Comparison of ENCODE assay signal across 13 cellular contexts in the genomic region with DNA sequence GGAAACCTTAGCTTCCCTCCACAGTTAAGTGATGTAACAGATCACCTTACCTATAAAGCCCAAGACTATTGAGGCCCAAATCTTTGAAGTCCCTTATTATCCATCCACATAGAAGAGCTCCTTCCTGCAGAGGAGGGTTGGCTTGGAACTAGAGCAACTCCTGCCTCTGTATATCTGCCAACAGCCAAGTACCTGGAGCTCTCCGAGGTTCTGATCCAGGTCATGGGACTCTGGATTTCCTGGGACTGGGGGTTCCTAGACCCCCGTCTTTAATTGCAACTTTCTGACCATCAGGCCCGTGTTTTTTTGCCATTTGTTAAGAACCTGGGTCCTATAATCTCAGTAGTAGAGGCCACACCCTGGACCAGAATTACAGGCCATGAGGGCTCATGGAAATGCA.
A peak's percentile ranks its signal among the peaks of the same experiment; 100 is the strongest.
DNase-seq lines count a peak whose midpoint lies in the region; ATAC-seq and TF ChIP-seq lines count a peak whose summit lies in the region.
"Had no signal": no experiment of that assay in that cellular context is flagged by ENCODE, and none has a peak within 500 bp of the region (broad histone marks: within the 10 kb centered on the region; RNA-seq: fewer than 3 reads in every experiment).

No MANE protein-coding gene starts in this region.

- WGBS in spleen, 5 donors = 53 to 94% (median 81%) methylated on average over 3 of the region's 3 CpGs

- peak; percentile 26 for DNase-seq in activated naive CD4-positive, alpha-beta T cell treated with anti-CD3 and anti-CD28 coated beads, Interleukin-2, amount 10 ng/mL, durations not matched to agents 7 days and 5 days
- DNase-seq in activated naive CD4-positive, alpha-beta T cell (lab: John Stamatoyannopoulos, UW) = no peak
- no peak for DNase-seq in OCI-LY7 (ENCODE audit: low spot score)
- DNase-seq in central memory CD8-positive, alpha-beta T cell (ENCODE audit: low spot score in 2 of 2) = no peak
- no peak for DNase-seq in spleen
- no peak for DNase-seq in mesothelial cell of epicardium (ENCODE audit: low spot score in 2 of 2, unreplicated experiment in 2 of 2)
- DNase-seq in midbrain (lab: John Stamatoyannopoulos, UW) = no peak
- no peak for DNase-seq in activated CD4-positive, CD25-positive, alpha-beta regulatory T cell treated with anti-CD3 and anti-CD28 coated beads, Interleukin-2, amount 50 U/mL, for 72 hours
- DNase-seq: GDM1; NCI-H1436 treated with DMSO at 0.1 percent for 48 hours; NCI-H510A treated with DMSO at 0.1 percent for 48 hours; stimulated activated CD4-positive, alpha-beta T cell treated with anti-CD3 and anti-CD28 coated beads, Interleukin-4, amount 100 ng/mL, for 24 hours; stomach had no signal

- no peak overlapping the region for H3K4me3 ChIP-seq in OCI-LY7 (ENCODE audit: low read depth, low read length, poor library complexity, severe bottlenecking)
- no peak overlapping the region for H3K4me3 ChIP-seq in spleen
- H3K4me3 ChIP-seq: stomach had no signal

- H3K4me1 ChIP-seq in OCI-LY7 (ENCODE audit: insufficient read depth, low read length, poor library complexity, severe bottlenecking) (peaks cover 98% of the 10 kb centered on the region), spleen (peaks cover 6 to 79% (median 34%) of the 10 kb centered on the region in 6 donors)
- H3K4me1 ChIP-seq: stomach had no signal

- no peaks in the 10 kb centered on the region for H3K9me2 ChIP-seq in OCI-LY7 (ENCODE audit: insufficient read depth, low read length)

- POLR2A ChIA-PET in OCI-LY7 (lab: Charles Lee) = interaction anchor here (0.7 to 3.6 kb wide), 6 partner anchors 13 to 99 kb away, joined by 3 to 16 read pairs (median 4); no protein-coding TSS in a partner anchor

- no peaks in the 10 kb centered on the region for H4K20me1 ChIP-seq in OCI-LY7 (ENCODE audit: insufficient read depth, low read length)

- H3K4me3 Mint-ChIP-seq in activated naive CD4-positive, alpha-beta T cell treated with anti-CD3 and anti-CD28 coated beads, Interleukin-2, amount 10 ng/mL, durations not matched to agents 7 days and 5 days = no peak overlapping the region
- peak overlapping the region; percentile 76 for H3K4me3 Mint-ChIP-seq in central memory CD8-positive, alpha-beta T cell
- no peak overlapping the region for H3K4me3 Mint-ChIP-seq in mesothelial cell of epicardium

- H3K9me3 ChIP-seq in OCI-LY7 (ENCODE audit: low read length) (peaks cover 7% of the 10 kb centered on the region; the same call in 1 of the 2 replicates), spleen (peaks cover 0 to 11% (median 0%) of the 10 kb centered on the region in 8 donors)

- intact Hi-C loops in OCI-LY7 (cut with micrococcal nuclease; ENCODE audit: unreplicated experiment) (loop anchor here (5.0 kb wide), 1 partner anchor 41 kb away; no protein-coding TSS in a partner anchor), spleen (cut with DNase I; ENCODE audit: low total_unique reads) (no loop called here)

- ATAC-seq in central memory CD8-positive, alpha-beta T cell (replicated peaks; ENCODE audit: extremely low read depth, poor library complexity, severe bottlenecking) = no peak

- peak overlapping the region; percentile 87 for H3K4me2 ChIP-seq in OCI-LY7 (ENCODE audit: low read length)

- peaks cover 64% of the 10 kb centered on the region for H3K79me2 ChIP-seq in OCI-LY7 (ENCODE audit: insufficient read depth, low read depth, low read length)

- H3K27me3 Mint-ChIP-seq in activated naive CD4-positive, alpha-beta T cell treated with anti-CD3 and anti-CD28 coated beads, Interleukin-2, amount 10 ng/mL, durations not matched to agents 7 days and 5 days = no peaks in the 10 kb centered on the region
- H3K27me3 Mint-ChIP-seq in central memory CD8-positive, alpha-beta T cell = no peaks in the 10 kb centered on the region
- no peaks in the 10 kb centered on the region for H3K27me3 Mint-ChIP-seq in mesothelial cell of epicardium (ENCODE audit: low read depth)

- H3K4me1 Mint-ChIP-seq in activated naive CD4-positive, alpha-beta T cell treated with anti-CD3 and anti-CD28 coated beads, Interleukin-2, amount 10 ng/mL, durations not matched to agents 7 days and 5 days = peaks cover 90% of the 10 kb centered on the region
- peaks cover 72% of the 10 kb centered on the region for H3K4me1 Mint-ChIP-seq in central memory CD8-positive, alpha-beta T cell
- H3K4me1 Mint-ChIP-seq in mesothelial cell of epicardium = peaks cover 6% of the 10 kb centered on the region

- no TSS peak for BruUV-seq in OCI-LY7 (replicated peaks; lab: Mats Ljungman, UMichigan)

- TF ChIP-seq CTCF in OCI-LY7 (conservative IDR thresholded peaks at IDR 0.05; ENCODE audit: low read length) (no peak), spleen (IDR thresholded peaks at IDR 0.05 in 8 of 11, conservative IDR thresholded peaks at IDR 0.05 in 3 of 11) (no peak), mesothelial cell of epicardium (IDR thresholded peaks at IDR 0.05; ENCODE audit: unreplicated experiment) (no peak)

- peak overlapping the region; percentile 84 for H3K27ac Mint-ChIP-seq in activated naive CD4-positive, alpha-beta T cell treated with anti-CD3 and anti-CD28 coated beads, Interleukin-2, amount 10 ng/mL, durations not matched to agents 7 days and 5 days
- peak overlapping the region; percentile 95 for H3K27ac Mint-ChIP-seq in central memory CD8-positive, alpha-beta T cell (ENCODE audit: low read depth)
- H3K27ac Mint-ChIP-seq in mesothelial cell of epicardium = no peak overlapping the region

- H3K27me3 ChIP-seq in spleen (replicated peaks in 1 of 7) = no peaks in the 10 kb centered on the region
- H3K27me3 ChIP-seq: stomach had no signal

- CTCF ChIA-PET in activated naive CD4-positive, alpha-beta T cell treated with anti-CD3 and anti-CD28 coated beads, Interleukin-2, amount 10 ng/mL, durations not matched to agents 7 days and 5 days (lab: Charles Lee) = interaction anchor here (0.6 to 1.5 kb wide), 2 partner anchors 11 to 90 kb away, joined by 3 read pairs; no protein-coding TSS in a partner anchor
- CTCF ChIA-PET in OCI-LY7 (lab: Charles Lee; ENCODE audit: unreplicated experiment) = interaction anchor here (0.6 kb wide), 2 partner anchors 26 to 75 kb away, joined by 3 to 5 read pairs; no protein-coding TSS in a partner anchor

- TF ChIP-seq POLR2A in spleen (IDR thresholded peaks at IDR 0.05) = no peak

- H2AFZ ChIP-seq in OCI-LY7 (ENCODE audit: low read length) = no peak overlapping the region

- peaks cover 44% of the 10 kb centered on the region for H3K36me3 Mint-ChIP-seq in activated naive CD4-positive, alpha-beta T cell treated with anti-CD3 and anti-CD28 coated beads, Interleukin-2, amount 10 ng/mL, durations not matched to agents 7 days and 5 days
- H3K36me3 Mint-ChIP-seq in central memory CD8-positive, alpha-beta T cell (ENCODE audit: insufficient read depth) = peaks cover 28% of the 10 kb centered on the region
- H3K36me3 Mint-ChIP-seq in mesothelial cell of epicardium = peaks cover 6% of the 10 kb centered on the region

- H3K27ac ChIP-seq in OCI-LY7 (ENCODE audit: low read depth, low read length, poor library complexity, severe bottlenecking) (peak overlapping the region; percentile 97), spleen (peak overlapping the region in 5 of 8 donors; percentile 2 to 86 (median 5))
- H3K27ac ChIP-seq: stomach had no signal

- H3K36me3 ChIP-seq in OCI-LY7 (ENCODE audit: insufficient read depth, low read length) (peaks cover 18% of the 10 kb centered on the region), spleen (no peaks in the 10 kb centered on the region)
- H3K36me3 ChIP-seq: stomach had no signal

- H3K9me3 Mint-ChIP-seq in activated naive CD4-positive, alpha-beta T cell treated with anti-CD3 and anti-CD28 coated beads, Interleukin-2, amount 10 ng/mL, durations not matched to agents 7 days and 5 days = peaks cover 4% of the 10 kb centered on the region
- no peaks in the 10 kb centered on the region for H3K9me3 Mint-ChIP-seq in central memory CD8-positive, alpha-beta T cell
- peaks cover 45% of the 10 kb centered on the region for H3K9me3 Mint-ChIP-seq in mesothelial cell of epicardium
